Comparison of ENCODE assay signal across 8 cellular contexts in the genomic region with DNA sequence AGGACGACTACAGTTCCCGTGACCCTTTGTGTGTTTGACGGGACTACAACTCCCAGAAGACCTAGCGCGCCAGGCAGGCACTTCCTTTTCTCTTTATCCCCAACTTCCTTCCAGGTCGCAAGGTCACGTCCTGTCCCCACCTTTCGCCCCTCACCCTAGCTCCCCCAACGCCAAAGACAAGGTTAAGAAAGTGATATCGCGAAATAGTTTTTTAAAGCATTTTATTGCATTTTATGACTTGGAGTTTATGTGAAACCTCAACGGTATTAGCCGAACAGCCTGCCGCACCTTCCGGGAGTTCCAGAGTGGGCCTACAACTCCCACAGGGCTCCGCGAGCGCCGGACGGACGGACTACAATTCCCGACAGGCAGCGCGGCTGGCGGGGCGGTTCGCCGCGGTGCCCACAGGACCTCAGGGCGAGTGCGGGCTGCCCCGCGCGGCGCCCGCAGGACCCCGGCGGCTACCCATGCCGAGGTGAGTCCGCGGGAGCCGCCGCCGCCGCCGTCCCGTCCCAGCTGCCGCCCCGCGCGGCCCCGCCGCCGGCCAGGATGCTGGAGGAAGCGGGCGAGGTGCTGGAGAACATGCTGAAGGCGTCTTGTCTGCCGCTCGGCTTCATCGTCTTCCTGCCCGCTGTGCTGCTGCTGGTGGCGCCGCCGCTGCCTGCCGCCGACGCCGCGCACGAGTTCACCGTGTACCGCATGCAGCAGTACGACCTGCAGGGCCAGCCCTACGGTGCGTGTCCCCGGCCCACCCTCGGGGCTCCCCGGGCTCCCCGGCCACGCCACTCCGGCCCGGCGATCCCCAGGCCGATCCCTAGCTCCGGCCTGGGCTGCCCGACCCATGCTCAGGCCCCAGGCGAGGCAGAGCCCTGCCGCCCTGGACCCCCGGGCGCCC. TPM values are rescaled to one million over a fixed set of nuclear protein-coding genes. Genes with fewer than 3 reads are reported as not detected.
DNase-seq lines count a peak whose midpoint lies in the region; ATAC-seq and TF ChIP-seq lines count a peak whose summit lies in the region.

A gene with protein sequence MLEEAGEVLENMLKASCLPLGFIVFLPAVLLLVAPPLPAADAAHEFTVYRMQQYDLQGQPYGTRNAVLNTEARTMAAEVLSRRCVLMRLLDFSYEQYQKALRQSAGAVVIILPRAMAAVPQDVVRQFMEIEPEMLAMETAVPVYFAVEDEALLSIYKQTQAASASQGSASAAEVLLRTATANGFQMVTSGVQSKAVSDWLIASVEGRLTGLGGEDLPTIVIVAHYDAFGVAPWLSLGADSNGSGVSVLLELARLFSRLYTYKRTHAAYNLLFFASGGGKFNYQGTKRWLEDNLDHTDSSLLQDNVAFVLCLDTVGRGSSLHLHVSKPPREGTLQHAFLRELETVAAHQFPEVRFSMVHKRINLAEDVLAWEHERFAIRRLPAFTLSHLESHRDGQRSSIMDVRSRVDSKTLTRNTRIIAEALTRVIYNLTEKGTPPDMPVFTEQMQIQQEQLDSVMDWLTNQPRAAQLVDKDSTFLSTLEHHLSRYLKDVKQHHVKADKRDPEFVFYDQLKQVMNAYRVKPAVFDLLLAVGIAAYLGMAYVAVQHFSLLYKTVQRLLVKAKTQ (plus strand): TSS at position 449 of the 895 bp plus-strand sequence. CDS start 101 bp downstream, at position 550.

- H3K36me3 ChIP-seq in KMS-11 (ENCODE audit: insufficient read depth) (no peaks in the 10 kb centered on the region), Peyer's patch (no peaks in the 10 kb centered on the region), muscle layer of colon (ENCODE audit: insufficient read depth, low read length) (no peaks in the 10 kb centered on the region)

- H3K9ac ChIP-seq in KMS-11 (peak within 1 kb of the TSS; percentile 79), muscle layer of colon (ENCODE audit: low read length) (peak within 1 kb of the TSS; percentile 25)

- peak; percentile 65 for ATAC-seq in GM21737 (IDR thresholded peaks at IDR 0.05; ENCODE audit: unreplicated experiment)
- peak; percentile 90 for ATAC-seq in esophagus mucosa

- H3K9me3 ChIP-seq in Peyer's patch (no peaks in the 10 kb centered on the region), muscle layer of colon (ENCODE audit: low read length) (no peaks in the 10 kb centered on the region)

- peak within 1 kb of the TSS; percentile 77 for H2AFZ ChIP-seq in KMS-11 (ENCODE audit: low read depth)

- peak within 1 kb of the TSS; percentile 32; the same call in 1 of the 2 replicates for H3K27ac ChIP-seq in KMS-11
- H3K27ac ChIP-seq in Peyer's patch = peak within 1 kb of the TSS; percentile 68 to 97 (median 83)
- H3K27ac ChIP-seq in muscle layer of colon (ENCODE audit: low read depth, low read length) = peak within 1 kb of the TSS; percentile 99

- H3K4me3 ChIP-seq in KMS-11 (IDR thresholded peaks at IDR 0.05; ENCODE audit: insufficient read depth, low read depth, low read length) (no peak within 1 kb of the TSS), Peyer's patch (peak within 1 kb of the TSS; percentile 72 to 97 (median 90)), muscle layer of colon (ENCODE audit: low read depth in 1 of 2, low read length in 2 of 2) (peak within 1 kb of the TSS; percentile 76 to 96)

- TF ChIP-seq CTCF in KMS-11 (conservative IDR thresholded peaks at IDR 0.05; ENCODE audit: low read depth, low read length) (no peak), Peyer's patch (IDR thresholded peaks at IDR 0.05) (peak in 1 of 6 experiments; percentile 25)

- peak; percentile 88 for DNase-seq in DMS153 (lab: John Stamatoyannopoulos, UW)
- DNase-seq in Peyer's patch = peak; percentile 91 to 98 (median 97)
- DNase-seq in activated T-cell treated with anti-CD3 and anti-CD28 coated beads, Interleukin-2, amount 50 U/mL, for 48 hours = peak; percentile 97
- DNase-seq in stimulated activated CD8-positive, alpha-beta memory T cell treated with anti-CD3 and anti-CD28 coated beads, Interleukin-7, amount 100 ng/mL, for 24 hours (ENCODE audit: low read depth) = peak; percentile 88

- H3K4me1 ChIP-seq in KMS-11 (ENCODE audit: low read depth, poor library complexity, severe bottlenecking) (peaks cover 12% of the 10 kb centered on the region), Peyer's patch (peaks cover 6 to 30% (median 23%) of the 10 kb centered on the region in 4 donors), muscle layer of colon (ENCODE audit: insufficient read depth, low read length) (peaks cover 20% of the 10 kb centered on the region)

- H3K27me3 ChIP-seq in KMS-11 (ENCODE audit: insufficient read depth, low read depth) (peaks cover 9% of the 10 kb centered on the region; the same call in 1 of the 2 replicates), Peyer's patch (no peaks in the 10 kb centered on the region), muscle layer of colon (ENCODE audit: control insufficient read depth in 1 of 2, insufficient read depth in 2 of 2, low read length in 2 of 2) (no peaks in the 10 kb centered on the region)

- no peaks in the 10 kb centered on the region for H4K20me1 ChIP-seq in KMS-11 (ENCODE audit: insufficient read depth)

- peaks cover 48% of the 10 kb centered on the region for H3K79me2 ChIP-seq in KMS-11 (ENCODE audit: insufficient read depth, low read depth)

- peak within 1 kb of the TSS; percentile 85 for H3K4me2 ChIP-seq in KMS-11

- TF ChIP-seq POLR2A in Peyer's patch (IDR thresholded peaks at IDR 0.05) = peak; percentile 33 to 72

RNA-seq across cellular contexts. Expression of the gene that starts here (rescaled TPM):
- total RNA-seq in Peyer's patch (100 to 1,000 TPM in 3 of 4 donors, 10 to 100 TPM in 1; 84.2 to 126 (median 117) TPM), esophagus mucosa (37.5 TPM)

Comparison
In these comparisons a context has a peak if more than half of its experiments do, and no peak if none do; other contexts are left out.
1. H3K27ac ChIP-seq: peak in every context shown above with its lines; median percentile 99 in muscle layer of colon; 83 in Peyer's patch; 32 in KMS-11.